Comparison of ENCODE assay signal across 9 cellular contexts in genomic region chr13:52848455-52849190, GRCh38. TPM values are rescaled to one million over a fixed set of nuclear protein-coding genes. Genes with fewer than 3 reads are reported as not detected.
DNase-seq lines count a peak whose midpoint lies in the region; ATAC-seq and TF ChIP-seq lines count a peak whose summit lies in the region.
"Had no signal": no experiment of that assay in that cellular context is flagged by ENCODE, and none has a peak within 500 bp of the region (broad histone marks: within the 10 kb centered on the region; RNA-seq: fewer than 3 reads in every experiment).

Gene PCDH8, minus strand, starts transcription at chr13:52848640. Its CDS starts 204 bp downstream, at chr13:52848436.

- no peaks in the 10 kb centered on the region for H3K9me2 ChIP-seq in OCI-LY7 (ENCODE audit: insufficient read depth, low read length)

- TF ChIP-seq CTCF in glutamatergic neuron (IDR thresholded peaks at IDR 0.05; ENCODE audit: partially characterized antibody, unreplicated experiment) (no peak), OCI-LY7 (conservative IDR thresholded peaks at IDR 0.05; ENCODE audit: low read length) (no peak), colonic mucosa (IDR thresholded peaks at IDR 0.05) (no peak)

- H3K9me3 Mint-ChIP-seq in glutamatergic neuron (ENCODE audit: unreplicated experiment) = peaks cover 22% of the 10 kb centered on the region
- H3K9me3 Mint-ChIP-seq in stimulated activated effector memory CD8-positive, alpha-beta T cell treated with anti-CD3 and anti-CD28 coated beads, Interleukin-12 subunit alpha, Interleukin-12 subunit beta, amount 100 ng/mL, for 72 hours = peaks cover 3% of the 10 kb centered on the region

- no peak within 1 kb of the TSS for H3K4me3 ChIP-seq in OCI-LY7 (ENCODE audit: low read depth, low read length, poor library complexity, severe bottlenecking)
- no peak within 1 kb of the TSS for H3K4me3 ChIP-seq in colonic mucosa

- H2AFZ ChIP-seq in OCI-LY7 (ENCODE audit: low read length) = no peak within 1 kb of the TSS

- peaks cover 59% of the 10 kb centered on the region for H3K27me3 ChIP-seq in colonic mucosa

- intact Hi-C loops in OCI-LY7 (cut with micrococcal nuclease; ENCODE audit: unreplicated experiment) = no loop called here
- intact Hi-C loops in colonic mucosa (cut with DNase I) = loop anchor here (10.0 kb wide), 1 partner anchor 234 kb away; no protein-coding TSS in a partner anchor

- H3K9ac ChIP-seq in colonic mucosa (ENCODE audit: low read depth in 2 of 2, low read length in 2 of 2) = no peak within 1 kb of the TSS

- ATAC-seq in stimulated activated effector memory CD8-positive, alpha-beta T cell treated with anti-CD3 and anti-CD28 coated beads, Interleukin-12 subunit alpha, Interleukin-12 subunit beta, amount 100 ng/mL, for 72 hours = no peak

- BruUV-seq in OCI-LY7 (replicated peaks; lab: Mats Ljungman, UMichigan) = no TSS peak

- H3K36me3 Mint-ChIP-seq in glutamatergic neuron (ENCODE audit: unreplicated experiment) = no peaks in the 10 kb centered on the region
- H3K36me3 Mint-ChIP-seq in stimulated activated effector memory CD8-positive, alpha-beta T cell treated with anti-CD3 and anti-CD28 coated beads, Interleukin-12 subunit alpha, Interleukin-12 subunit beta, amount 100 ng/mL, for 72 hours = peaks cover 10% of the 10 kb centered on the region

- H3K36me3 ChIP-seq in OCI-LY7 (ENCODE audit: insufficient read depth, low read length) (no peaks in the 10 kb centered on the region), colonic mucosa (no peaks in the 10 kb centered on the region)

- H3K4me3 Mint-ChIP-seq in glutamatergic neuron (ENCODE audit: unreplicated experiment) = peak within 1 kb of the TSS; percentile 99
- H3K4me3 Mint-ChIP-seq in stimulated activated effector memory CD8-positive, alpha-beta T cell treated with anti-CD3 and anti-CD28 coated beads, Interleukin-12 subunit alpha, Interleukin-12 subunit beta, amount 100 ng/mL, for 72 hours = no peak within 1 kb of the TSS

- DNase-seq in activated CD8-positive, alpha-beta memory T cell treated with anti-CD3 and anti-CD28 coated beads, Interleukin-2, amount 50 U/mL, for 48 hours = peak; percentile 63
- DNase-seq in activated CD8-positive, alpha-beta memory T cell treated with anti-CD3 and anti-CD28 coated beads for 24 hours = no peak
- DNase-seq in NCI-H774 (lab: John Stamatoyannopoulos, UW) (peak; percentile 64), glutamatergic neuron (peak; percentile 97), OCI-LY7 (ENCODE audit: low spot score) (no peak), colonic mucosa (no peak), mucosa of gallbladder (ENCODE audit: low spot score) (no peak)
- DNase-seq in stimulated activated effector memory CD8-positive, alpha-beta T cell treated with anti-CD3 and anti-CD28 coated beads, Interleukin-12 subunit alpha, Interleukin-12 subunit beta, amount 100 ng/mL, for 72 hours (ENCODE audit: low spot score in 2 of 2) = no peak
- DNase-seq: effector CD4-positive, alpha-beta T cell had no signal

- peaks cover 36% of the 10 kb centered on the region for H3K4me1 Mint-ChIP-seq in glutamatergic neuron (ENCODE audit: low read depth, unreplicated experiment)
- peaks cover 28% of the 10 kb centered on the region for H3K4me1 Mint-ChIP-seq in stimulated activated effector memory CD8-positive, alpha-beta T cell treated with anti-CD3 and anti-CD28 coated beads, Interleukin-12 subunit alpha, Interleukin-12 subunit beta, amount 100 ng/mL, for 72 hours

- CTCF ChIA-PET in OCI-LY7 (lab: Charles Lee; ENCODE audit: unreplicated experiment) = no interaction called here

- no peak within 1 kb of the TSS for H3K4me2 ChIP-seq in OCI-LY7 (ENCODE audit: low read length)

- H3K9me3 ChIP-seq in OCI-LY7 (ENCODE audit: low read length) (no peaks in the 10 kb centered on the region), colonic mucosa (no peaks in the 10 kb centered on the region)

- POLR2A ChIA-PET in OCI-LY7 (lab: Charles Lee) = no interaction called here

- no peaks in the 10 kb centered on the region for H3K4me1 ChIP-seq in OCI-LY7 (ENCODE audit: insufficient read depth, low read length, poor library complexity, severe bottlenecking)
- H3K4me1 ChIP-seq in colonic mucosa = peaks cover 9% of the 10 kb centered on the region

- peak within 1 kb of the TSS; percentile 95 for H3K27ac Mint-ChIP-seq in glutamatergic neuron (ENCODE audit: unreplicated experiment)
- H3K27ac Mint-ChIP-seq in stimulated activated effector memory CD8-positive, alpha-beta T cell treated with anti-CD3 and anti-CD28 coated beads, Interleukin-12 subunit alpha, Interleukin-12 subunit beta, amount 100 ng/mL, for 72 hours = peak within 1 kb of the TSS; percentile 41

- H3K27ac ChIP-seq in OCI-LY7 (ENCODE audit: low read depth, low read length, poor library complexity, severe bottlenecking) = no peak within 1 kb of the TSS
- H3K27ac ChIP-seq in colonic mucosa = no peak within 1 kb of the TSS

- no peaks in the 10 kb centered on the region for H4K20me1 ChIP-seq in OCI-LY7 (ENCODE audit: insufficient read depth, low read length)

- H3K79me2 ChIP-seq in OCI-LY7 (ENCODE audit: insufficient read depth, low read depth, low read length) = no peaks in the 10 kb centered on the region

- H3K27me3 Mint-ChIP-seq in glutamatergic neuron (ENCODE audit: unreplicated experiment) = peaks cover 28% of the 10 kb centered on the region

RNA-seq across cellular contexts. Expression of gene PCDH8, which starts in this region (rescaled TPM):
- total RNA-seq in glutamatergic neuron (ENCODE audit: unreplicated experiment) (89.0 TPM), OCI-LY7 (2022) (not detected in 2 replicates), colonic mucosa (under 1 TPM; 0.15 to 0.21 TPM), mucosa of gallbladder (not detected)
- not detected in 2 replicates for total RNA-seq in OCI-LY7 (2014; rRNA removed; shearing (Covaris generic))

Comparison
In these comparisons a context has a peak if more than half of its experiments do, and no peak if none do; other contexts are left out.
1. RNA of gene PCDH8 (total RNA-seq): 89.0 TPM in glutamatergic neuron (single experiment); 0.15 to 0.21 TPM in colonic mucosa, not detected in mucosa of gallbladder (single experiment) and not detected in OCI-LY7; every median in the first group is over 10 times any median in the second.
2. DNase-seq: peak in activated CD8-positive, alpha-beta memory T cell treated with anti-CD3 and anti-CD28 coated beads, Interleukin-2, amount 50 U/mL, for 48 hours (single experiment), NCI-H774 (single experiment) and glutamatergic neuron (single experiment); none in activated CD8-positive, alpha-beta memory T cell treated with anti-CD3 and anti-CD28 coated beads for 24 hours (single experiment), stimulated activated effector memory CD8-positive, alpha-beta T cell treated with anti-CD3 and anti-CD28 coated beads, Interleukin-12 subunit alpha, Interleukin-12 subunit beta, amount 100 ng/mL, for 72 hours (0 of 2), OCI-LY7 (single experiment), colonic mucosa (single experiment) and mucosa of gallbladder (single experiment).